Comparison of ENCODE assay signal across 8 cellular contexts in genomic region chr15:85582076-85582718, GRCh38.
A peak's percentile ranks its signal among the peaks of the same experiment; 100 is the strongest.
DNase-seq lines count a peak whose midpoint lies in the region; ATAC-seq and TF ChIP-seq lines count a peak whose summit lies in the region.

No MANE protein-coding gene starts in this region.

- H3K23ac ChIP-seq in neuronal stem cell (ENCODE audit: low read depth, low read length, poor library complexity) = no peak overlapping the region

- H3K14ac ChIP-seq in neuronal stem cell (ENCODE audit: low read length) = no peak overlapping the region

- no peaks in the 10 kb centered on the region for H3K27me3 Mint-ChIP-seq in CD4-positive, CD25-positive, alpha-beta regulatory T cell
- no peaks in the 10 kb centered on the region for H3K27me3 Mint-ChIP-seq in HFFc6 (ENCODE audit: insufficient read depth)

- DNase-seq in CD4-positive, CD25-positive, alpha-beta regulatory T cell = peak; percentile 28 to 68 (median 45)
- DNase-seq in colonic mucosa = peak; percentile 62
- peak; percentile 74 for DNase-seq in myocyte (ENCODE audit: low read depth)
- no peak for DNase-seq in SKM-1 treated with dmso at 0.1 percent for 144 hours (lab: John Stamatoyannopoulos, UW; ENCODE audit: unreplicated experiment)
- DNase-seq in HFFc6 = no peak
- no peak for DNase-seq in neuronal stem cell (ENCODE audit: low spot score)

- H3K4me3 ChIP-seq in CD4-positive, CD25-positive, alpha-beta regulatory T cell (ENCODE audit: low read depth, low read length) = peak overlapping the region; percentile 95
- H3K4me3 ChIP-seq in Loucy (ENCODE audit: low read length, poor library complexity, severe bottlenecking) = peak overlapping the region; percentile 70
- peak overlapping the region; percentile 22 for H3K4me3 ChIP-seq in colonic mucosa
- no peak overlapping the region for H3K4me3 ChIP-seq in neuronal stem cell (ENCODE audit: low read length in 2 of 2)

- TF ChIP-seq CTCF in Loucy (conservative IDR thresholded peaks at IDR 0.05; ENCODE audit: low read length) = no peak
- TF ChIP-seq CTCF in colonic mucosa (IDR thresholded peaks at IDR 0.05) = no peak
- no peak for TF ChIP-seq CTCF in HFFc6 (IDR thresholded peaks at IDR 0.05)

- H3K79me1 ChIP-seq in neuronal stem cell (ENCODE audit: low read depth, low read length) = no peaks in the 10 kb centered on the region

- H3K4ac ChIP-seq in neuronal stem cell (ENCODE audit: low read length) = no peak overlapping the region

- H2BK12ac ChIP-seq in neuronal stem cell (ENCODE audit: low read length) = no peak overlapping the region

- peaks cover 66% of the 10 kb centered on the region for H3K4me1 ChIP-seq in CD4-positive, CD25-positive, alpha-beta regulatory T cell (ENCODE audit: control insufficient read depth, insufficient read depth, low read length, poor library complexity, severe bottlenecking)
- H3K4me1 ChIP-seq in Loucy (ENCODE audit: insufficient read depth, low read length, poor library complexity, severe bottlenecking) (peaks cover 58% of the 10 kb centered on the region), colonic mucosa (peaks cover 13% of the 10 kb centered on the region), neuronal stem cell (ENCODE audit: control insufficient read depth in 2 of 2, insufficient read depth in 1 of 2, low read depth in 1 of 2, low read length in 2 of 2) (peaks cover 17 to 32% of the 10 kb centered on the region in 2 donors)

- WGBS in neuronal stem cell (ENCODE audit: extremely low coverage in 2 of 2, insufficient read length in 2 of 2, insufficient replicate concordance in 1 of 2), 2 donors = no CpG with 5 or more reads among the region's 2 CpGs

- no peak overlapping the region for H2BK120ac ChIP-seq in neuronal stem cell (ENCODE audit: low read depth, low read length)

- H3K36me3 ChIP-seq in CD4-positive, CD25-positive, alpha-beta regulatory T cell (ENCODE audit: control insufficient read depth, insufficient read depth, low read length) = peaks cover 20% of the 10 kb centered on the region
- H3K36me3 ChIP-seq in Loucy (ENCODE audit: insufficient read depth, low read length) = peaks cover 29% of the 10 kb centered on the region; the same call in 1 of the 2 replicates
- no peaks in the 10 kb centered on the region for H3K36me3 ChIP-seq in colonic mucosa
- peaks cover 29 to 62% of the 10 kb centered on the region in 2 donors for H3K36me3 ChIP-seq in neuronal stem cell (replicated peaks in 1 of 2; ENCODE audit: control insufficient read depth in 2 of 2, insufficient read depth in 2 of 2, low read length in 2 of 2)

- peaks cover 38% of the 10 kb centered on the region for H3K79me2 ChIP-seq in Loucy (ENCODE audit: insufficient read depth, low read length)

- H2AK5ac ChIP-seq in neuronal stem cell (ENCODE audit: low read depth, low read length) = no peak overlapping the region

- no peak overlapping the region for H2BK15ac ChIP-seq in neuronal stem cell (ENCODE audit: low read length)

- peaks cover 25% of the 10 kb centered on the region for H3K36me3 Mint-ChIP-seq in CD4-positive, CD25-positive, alpha-beta regulatory T cell
- H3K36me3 Mint-ChIP-seq in HFFc6 (ENCODE audit: low read depth) = peaks cover 42% of the 10 kb centered on the region

- no peaks in the 10 kb centered on the region for H4K20me1 ChIP-seq in Loucy (ENCODE audit: insufficient read depth, low read length, poor library complexity, severe bottlenecking)

- H3K27ac ChIP-seq in CD4-positive, CD25-positive, alpha-beta regulatory T cell (ENCODE audit: insufficient read depth, low read length, poor library complexity, severe bottlenecking) = peak overlapping the region; percentile 90
- peak overlapping the region; percentile 91 for H3K27ac ChIP-seq in colonic mucosa
- H3K27ac ChIP-seq in neuronal stem cell (replicated peaks; ENCODE audit: low read length) = no peak overlapping the region

- peak; percentile 29 to 39 for ATAC-seq in CD4-positive, CD25-positive, alpha-beta regulatory T cell (ENCODE audit: low read depth in 2 of 2)
- ATAC-seq in GM21360 (IDR thresholded peaks at IDR 0.05; ENCODE audit: unreplicated experiment) = peak; percentile 40

- no peak overlapping the region for H3K18ac ChIP-seq in neuronal stem cell (ENCODE audit: low read length)

- H3K4me3 Mint-ChIP-seq in CD4-positive, CD25-positive, alpha-beta regulatory T cell = peak overlapping the region; percentile 87 to 96 (median 91)
- H3K4me3 Mint-ChIP-seq in HFFc6 = no peak overlapping the region

- H3K27me3 ChIP-seq in CD4-positive, CD25-positive, alpha-beta regulatory T cell (ENCODE audit: control insufficient read depth, insufficient read depth, low read length) = no peaks in the 10 kb centered on the region
- H3K27me3 ChIP-seq in Loucy (ENCODE audit: insufficient read depth, low read length, poor library complexity, severe bottlenecking) (no peaks in the 10 kb centered on the region), colonic mucosa (no peaks in the 10 kb centered on the region), neuronal stem cell (ENCODE audit: control insufficient read depth in 3 of 3, insufficient read depth in 3 of 3, low read depth in 1 of 3, low read length in 3 of 3) (no peaks in the 10 kb centered on the region)

- H3K9me3 ChIP-seq in CD4-positive, CD25-positive, alpha-beta regulatory T cell (ENCODE audit: control insufficient read depth in 2 of 2, low read length in 2 of 2) = no peaks in the 10 kb centered on the region
- H3K9me3 ChIP-seq in Loucy (ENCODE audit: insufficient read depth, low read depth, low read length) (no peaks in the 10 kb centered on the region), colonic mucosa (no peaks in the 10 kb centered on the region), neuronal stem cell (replicated peaks in 1 of 2; ENCODE audit: control insufficient read depth in 2 of 2, insufficient read depth in 1 of 2, low read depth in 1 of 2, low read length in 2 of 2) (peaks cover 0 to 4% of the 10 kb centered on the region in 2 donors)

- no peaks in the 10 kb centered on the region for H3K9me3 Mint-ChIP-seq in CD4-positive, CD25-positive, alpha-beta regulatory T cell
- no peaks in the 10 kb centered on the region for H3K9me3 Mint-ChIP-seq in HFFc6

- no peak overlapping the region for H2BK5ac ChIP-seq in neuronal stem cell (ENCODE audit: low read length)

- H3F3A ChIP-seq in Loucy (ENCODE audit: low read depth) = peaks cover 17% of the 10 kb centered on the region

- peaks cover 36 to 72% (median 57%) of the 10 kb centered on the region in 4 donors for H3K4me1 Mint-ChIP-seq in CD4-positive, CD25-positive, alpha-beta regulatory T cell
- peaks cover 41% of the 10 kb centered on the region for H3K4me1 Mint-ChIP-seq in HFFc6 (ENCODE audit: low read depth)

- H3K4me2 ChIP-seq in Loucy (ENCODE audit: low read depth, low read length, poor library complexity, severe bottlenecking) = peak overlapping the region; percentile 73
- no peak overlapping the region for H3K4me2 ChIP-seq in neuronal stem cell (ENCODE audit: insufficient read depth, low read length, poor library complexity, severe bottlenecking)

- no peak overlapping the region for H4K91ac ChIP-seq in neuronal stem cell (ENCODE audit: low read depth, low read length, poor library complexity)

- H3K9ac ChIP-seq in Loucy (ENCODE audit: low read depth, low read length, poor library complexity, severe bottlenecking) = peak overlapping the region; percentile 71
- peak overlapping the region; percentile 19 to 93 for H3K9ac ChIP-seq in colonic mucosa (ENCODE audit: low read depth in 2 of 2, low read length in 2 of 2)
- H3K9ac ChIP-seq in neuronal stem cell (ENCODE audit: low read depth, low read length, poor library complexity) = no peak overlapping the region

- H3K9me2 ChIP-seq in Loucy (replicated peaks; ENCODE audit: low read depth, low read length) = no peaks in the 10 kb centered on the region

- H2AFZ ChIP-seq in Loucy (ENCODE audit: low read length) = peak overlapping the region; percentile 5; the same call in 1 of the 2 replicates
- H2AFZ ChIP-seq in neuronal stem cell (ENCODE audit: low read length) = no peak overlapping the region

- no peak overlapping the region for H4K8ac ChIP-seq in neuronal stem cell (ENCODE audit: low read depth, low read length)

- intact Hi-C loops in colonic mucosa (cut with DNase I) = no loop called here

- peak overlapping the region; percentile 92 to 98 (median 98) for H3K27ac Mint-ChIP-seq in CD4-positive, CD25-positive, alpha-beta regulatory T cell
- no peak overlapping the region; the same call in 1 of the 2 replicates for H3K27ac Mint-ChIP-seq in HFFc6

Comparison
In these comparisons a context has a peak if more than half of its experiments do, and no peak if none do; other contexts are left out.
1. DNase-seq: peak in CD4-positive, CD25-positive, alpha-beta regulatory T cell (3 of 3), colonic mucosa (single experiment) and myocyte (single experiment); none in SKM-1 treated with dmso at 0.1 percent for 144 hours (single experiment), HFFc6 (single experiment) and neuronal stem cell (single experiment).
2. H3K4me3 ChIP-seq: peak in CD4-positive, CD25-positive, alpha-beta regulatory T cell (single experiment), Loucy (single experiment) and colonic mucosa (single experiment); none in neuronal stem cell (0 of 2).